14 cellular contexts compared by ENCODE assay signal in the genomic region with DNA sequence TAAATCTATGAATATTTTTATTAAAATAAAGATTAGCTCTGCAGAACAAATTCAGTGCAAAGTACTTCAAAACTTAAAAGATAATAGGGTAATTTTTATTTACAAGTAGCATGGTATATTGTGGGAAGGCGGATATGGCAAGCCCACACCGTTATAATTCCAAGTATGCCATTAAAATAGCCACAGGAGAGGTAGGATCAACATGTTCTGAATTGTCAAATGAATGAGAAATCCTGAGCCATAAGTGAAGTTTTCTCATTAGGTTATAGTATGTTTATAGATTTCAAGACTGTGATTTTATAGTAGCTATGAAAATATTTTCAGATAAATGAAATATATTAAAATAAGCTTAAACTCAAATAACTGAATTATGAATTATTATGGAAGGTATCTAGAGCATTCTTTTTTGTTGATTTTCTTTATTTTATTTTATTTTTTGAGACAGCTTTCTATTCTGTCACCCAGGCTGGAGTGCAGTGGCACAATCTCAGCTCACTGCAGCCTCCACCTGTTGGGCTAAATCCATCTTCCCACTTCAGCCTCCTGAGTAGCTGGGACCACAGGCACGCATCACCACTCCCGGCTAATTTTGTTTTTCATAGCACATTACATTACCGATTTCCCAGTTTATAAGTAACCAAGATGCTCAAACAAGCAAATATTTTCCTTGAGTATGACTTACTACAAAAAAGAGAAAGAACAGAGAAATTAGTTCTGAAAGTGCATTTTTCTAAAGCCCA.
"Had no signal": no experiment of that assay in that cellular context is flagged by ENCODE, and none has a peak within 500 bp of the region (broad histone marks: within the 10 kb centered on the region; RNA-seq: fewer than 3 reads in every experiment).

No MANE protein-coding gene starts in this region.

- H3K27me3 Mint-ChIP-seq: activated naive CD4-positive, alpha-beta T cell treated with anti-CD3 and anti-CD28 coated beads, Interleukin-2, amount 10 ng/mL, durations not matched to agents 7 days and 5 days; brain; dendritic cell treated with granulocyte-macrophage colony-stimulating factor and Interleukin-4, amounts not matched to agents 40 ng/mL and 50 ng/mL, for 4 days; stimulated activated naive CD8-positive, alpha-beta T cell treated with anti-CD3 and anti-CD28 coated beads, Interleukin-15, amount 100 ng/mL, for 72 hours had no signal

- H3K4me1 Mint-ChIP-seq: brain, nephron progenitor cell had no signal

- H3K27me3 ChIP-seq: upper lobe of left lung had no signal

- H3K4me3 Mint-ChIP-seq: activated naive CD4-positive, alpha-beta T cell treated with anti-CD3 and anti-CD28 coated beads, Interleukin-2, amount 10 ng/mL, durations not matched to agents 7 days and 5 days; brain; dendritic cell treated with granulocyte-macrophage colony-stimulating factor and Interleukin-4, amounts not matched to agents 40 ng/mL and 50 ng/mL, for 4 days; nephron progenitor cell; stimulated activated naive CD8-positive, alpha-beta T cell treated with anti-CD3 and anti-CD28 coated beads, Interleukin-15, amount 100 ng/mL, for 72 hours had no signal

- H3K27ac Mint-ChIP-seq: brain; dendritic cell treated with granulocyte-macrophage colony-stimulating factor and Interleukin-4, amounts not matched to agents 40 ng/mL and 50 ng/mL, for 4 days; nephron progenitor cell; progenitor cell of endocrine pancreas; stimulated activated naive CD8-positive, alpha-beta T cell treated with anti-CD3 and anti-CD28 coated beads, Interleukin-15, amount 100 ng/mL, for 72 hours had no signal

- H3K4me1 ChIP-seq: upper lobe of left lung had no signal

- DNase-seq: activated CD4-positive, CD25-positive, alpha-beta regulatory T cell treated with anti-CD3 and anti-CD28 coated beads, Interleukin-2, amount 50 U/mL, for 72 hours; activated CD8-positive, alpha-beta memory T cell treated with anti-CD3 and anti-CD28 coated beads, Interleukin-2, amount 50 U/mL, for 48 hours; activated naive CD4-positive, alpha-beta T cell treated with anti-CD3 and anti-CD28 coated beads, Interleukin-2, amount 10 ng/mL, durations not matched to agents 7 days and 5 days; amniotic stem cell; effector memory CD4-positive, alpha-beta T cell; foreskin melanocyte; nephron progenitor cell; occipital lobe; right cardiac atrium; stimulated activated naive CD8-positive, alpha-beta T cell treated with anti-CD3 and anti-CD28 coated beads, Interleukin-15, amount 100 ng/mL, for 72 hours; upper lobe of left lung had no signal

- H3K9me3 Mint-ChIP-seq: activated naive CD4-positive, alpha-beta T cell treated with anti-CD3 and anti-CD28 coated beads, Interleukin-2, amount 10 ng/mL, durations not matched to agents 7 days and 5 days; brain; dendritic cell treated with granulocyte-macrophage colony-stimulating factor and Interleukin-4, amounts not matched to agents 40 ng/mL and 50 ng/mL, for 4 days; nephron progenitor cell; stimulated activated naive CD8-positive, alpha-beta T cell treated with anti-CD3 and anti-CD28 coated beads, Interleukin-15, amount 100 ng/mL, for 72 hours had no signal

- H3K36me3 ChIP-seq: upper lobe of left lung had no signal

- H3K4me3 ChIP-seq: upper lobe of left lung had no signal

- H3K36me3 Mint-ChIP-seq: brain had no signal

- ATAC-seq: right cardiac atrium had no signal

- H3K9me3 ChIP-seq: upper lobe of left lung had no signal
